In genomic region chr6:90247262-90247661, GRCh38 we compare ENCODE assay signal across 1 cellular context.
TF ChIP-seq lines count a peak whose summit lies in the region.

No MANE protein-coding gene starts in this region.

TF ChIP-seq in WTC11, 78 proteins besides CTCF, POLR2A, EP300 and RAD21 (continued from another document):
- TF ChIP-seq FOXP4 (CRISPR knock-in tag; IDR thresholded peaks at IDR 0.05), result no peak
